Comparison of ENCODE assay signal across 18 cellular contexts in genomic region chr1:11279152-11279551, GRCh38.
"Had no signal": no experiment of that assay in that cellular context is flagged by ENCODE, and none has a peak within 500 bp of the region (broad histone marks: within the 10 kb centered on the region; RNA-seq: fewer than 3 reads in every experiment).

No MANE protein-coding gene starts in this region.

- DNase-seq: activated B cell treated with CpG ODN at 0.5 μM for 24 hours; activated gamma-delta T cell; brain microvascular endothelial cell; cortex of kidney; effector CD8-positive, alpha-beta T cell; foreskin keratinocyte; glutamatergic neuron; hypothalamus; left ventricle myocardium superior; mesenchymal stem cell; nephron progenitor cell; occipital lobe; stimulated activated CD4-positive, alpha-beta T cell treated with anti-CD3 and anti-CD28 coated beads, Interleukin-2, amount 100 ng/mL, for 48 hours; stimulated activated naive CD4-positive, alpha-beta T cell; tibial artery had no signal

- H3K27ac ChIP-seq: brain microvascular endothelial cell, foreskin keratinocyte, tibial artery had no signal

- H3K27me3 Mint-ChIP-seq: activated B cell treated with CpG ODN at 0.5 μM for 24 hours; central memory CD8-positive, alpha-beta T cell had no signal

- H3K4me3 Mint-ChIP-seq: activated B cell treated with CpG ODN at 0.5 μM for 24 hours; central memory CD8-positive, alpha-beta T cell; nephron progenitor cell; T-helper 1 cell treated with Interleukin-12 subunit alpha and Interleukin-12 subunit beta and Interleukin-4 antibody, amounts not matched to agents 30 μg/mL and 1 μg/mL, for 36 hours had no signal

- H3K9me3 ChIP-seq: tibial artery had no signal

- H3K4me1 ChIP-seq: foreskin keratinocyte had no signal

- ATAC-seq: foreskin keratinocyte, left ventricle myocardium superior, SK-N-SH treated with all-trans-retinoic acid at 6 μM for 48 hours had no signal

- H3K4me3 ChIP-seq: tibial artery had no signal

- H3K9me3 Mint-ChIP-seq: activated B cell treated with CpG ODN at 0.5 μM for 24 hours; central memory CD8-positive, alpha-beta T cell; nephron progenitor cell had no signal
